Comparison of ENCODE assay signal across 8 cellular contexts in genomic region chr15:90402230-90402629, GRCh38. TPM values are rescaled to one million over a fixed set of nuclear protein-coding genes. Genes with fewer than 3 reads are reported as not detected.
DNase-seq lines count a peak whose midpoint lies in the region; ATAC-seq, FAIRE-seq and TF ChIP-seq lines count a peak whose summit lies in the region.

No MANE protein-coding gene starts in this region.

- H3K4me3 ChIP-seq in skeletal muscle tissue (ENCODE audit: low read length in 3 of 3) = no peak overlapping the region

- H3K9me3 Mint-ChIP-seq in CD4-positive, alpha-beta T cell = no peaks in the 10 kb centered on the region
- H3K9me3 Mint-ChIP-seq in activated CD8-positive, alpha-beta T cell treated with anti-CD3 and anti-CD28 coated beads, Interleukin-2, amount 10 ng/mL, durations not matched to agents 7 days and 5 days (ENCODE audit: insufficient read depth) = no peaks in the 10 kb centered on the region

- no peak for FAIRE-seq in GM12892 (lab: Jason Lieb, UNC)

- peak overlapping the region; percentile 97 for H3K27ac Mint-ChIP-seq in CD4-positive, alpha-beta T cell
- H3K27ac Mint-ChIP-seq in activated CD8-positive, alpha-beta T cell treated with anti-CD3 and anti-CD28 coated beads, Interleukin-2, amount 10 ng/mL, durations not matched to agents 7 days and 5 days = peak overlapping the region; percentile 30

- CTCF ChIA-PET in CD4-positive, alpha-beta T cell (lab: Charles Lee) = interaction anchor here (1.9 kb wide), 1 partner anchor 40 kb away, joined by 6 read pairs; no protein-coding TSS in a partner anchor
- CTCF ChIA-PET in activated CD8-positive, alpha-beta T cell treated with anti-CD3 and anti-CD28 coated beads, Interleukin-2, amount 10 ng/mL, durations not matched to agents 7 days and 5 days (lab: Charles Lee) = interaction anchor here (1.7 to 7.4 kb wide), 3 partner anchors 14 to 82 kb away, joined by 6 to 36 read pairs (median 8); partner anchors contain the start of gene IQGAP1

- TF ChIP-seq CTCF in CD4-positive, alpha-beta T cell (IDR thresholded peaks at IDR 0.05) = no peak

- H3K36me3 ChIP-seq in skeletal muscle tissue (ENCODE audit: control insufficient read depth in 3 of 3, insufficient read depth in 3 of 3, low read length in 3 of 3) = no peaks in the 10 kb centered on the region

- H3K27me3 ChIP-seq in CD4-positive, alpha-beta T cell (ENCODE audit: control insufficient read depth, insufficient read depth, low read length) = no peaks in the 10 kb centered on the region
- H3K27me3 ChIP-seq in skeletal muscle tissue (ENCODE audit: control insufficient read depth in 3 of 3, insufficient read depth in 3 of 3, low read length in 3 of 3) = no peaks in the 10 kb centered on the region

- H3K4me1 Mint-ChIP-seq in CD4-positive, alpha-beta T cell (ENCODE audit: low read depth) = peaks cover 72% of the 10 kb centered on the region
- H3K4me1 Mint-ChIP-seq in activated CD8-positive, alpha-beta T cell treated with anti-CD3 and anti-CD28 coated beads, Interleukin-2, amount 10 ng/mL, durations not matched to agents 7 days and 5 days (ENCODE audit: low read depth) = peaks cover 68% of the 10 kb centered on the region

- H3K4me3 Mint-ChIP-seq in CD4-positive, alpha-beta T cell = peak overlapping the region; percentile 42
- H3K4me3 Mint-ChIP-seq in activated CD8-positive, alpha-beta T cell treated with anti-CD3 and anti-CD28 coated beads, Interleukin-2, amount 10 ng/mL, durations not matched to agents 7 days and 5 days = no peak overlapping the region

- no peak for DNase-seq in CD4-positive, alpha-beta T cell
- peak; percentile 79 for DNase-seq in LoVo (ENCODE audit: low spot score)
- DNase-seq in activated CD8-positive, alpha-beta T cell treated with anti-CD3 and anti-CD28 coated beads, Interleukin-2, amount 10 ng/mL, durations not matched to agents 7 days and 5 days = no peak
- DNase-seq in Right ventricle myocardium superior = peak; percentile 52
- DNase-seq in stimulated activated CD4-positive, alpha-beta T cell treated with anti-CD3 and anti-CD28 coated beads, Interleukin-4, amount 100 ng/mL, for 1 hour = no peak
- no peak for DNase-seq in posterior cingulate gyrus
- DNase-seq in GM12892 (ENCODE audit: insufficient read length) = no peak

- no peaks in the 10 kb centered on the region for H3K9me3 ChIP-seq in CD4-positive, alpha-beta T cell (ENCODE audit: control insufficient read depth, low read length)
- H3K9me3 ChIP-seq in skeletal muscle tissue (ENCODE audit: control insufficient read depth in 3 of 3, low read length in 3 of 3) = no peaks in the 10 kb centered on the region

- no peak for ATAC-seq in CD4-positive, alpha-beta T cell (ENCODE audit: poor library complexity)
- no peak for ATAC-seq in activated CD8-positive, alpha-beta T cell treated with anti-CD3 and anti-CD28 coated beads, Interleukin-2, amount 10 ng/mL, durations not matched to agents 7 days and 5 days
- peak; percentile 55 for ATAC-seq in Right ventricle myocardium superior (ENCODE audit: poor library complexity)

- H3K27me3 Mint-ChIP-seq in CD4-positive, alpha-beta T cell = no peaks in the 10 kb centered on the region
- no peaks in the 10 kb centered on the region for H3K27me3 Mint-ChIP-seq in activated CD8-positive, alpha-beta T cell treated with anti-CD3 and anti-CD28 coated beads, Interleukin-2, amount 10 ng/mL, durations not matched to agents 7 days and 5 days (ENCODE audit: low read depth)

- no peak for TF ChIP-seq POLR2A in GM12892 (IDR thresholded peaks at IDR 0.05; ENCODE audit: low read depth, low read length)

- H3K36me3 Mint-ChIP-seq in CD4-positive, alpha-beta T cell (ENCODE audit: low read depth) = peaks cover 13% of the 10 kb centered on the region
- H3K36me3 Mint-ChIP-seq in activated CD8-positive, alpha-beta T cell treated with anti-CD3 and anti-CD28 coated beads, Interleukin-2, amount 10 ng/mL, durations not matched to agents 7 days and 5 days (ENCODE audit: low read depth) = peaks cover 44% of the 10 kb centered on the region

- POLR2A ChIA-PET in CD4-positive, alpha-beta T cell (lab: Charles Lee) = interaction anchor here (0.9 to 6.1 kb wide), 4 partner anchors 10 to 174 kb away, joined by 3 to 50 read pairs (median 6); partner anchors contain the start of gene IQGAP1
- POLR2A ChIA-PET in activated CD8-positive, alpha-beta T cell treated with anti-CD3 and anti-CD28 coated beads, Interleukin-2, amount 10 ng/mL, durations not matched to agents 7 days and 5 days (lab: Charles Lee) = interaction anchor here (1.1 to 6.4 kb wide), 2 partner anchors 10 to 14 kb away, joined by 3 to 48 read pairs; partner anchors contain the start of gene IQGAP1

- peaks cover 33 to 44% (median 34%) of the 10 kb centered on the region in 3 donors for H3K4me1 ChIP-seq in skeletal muscle tissue (ENCODE audit: control insufficient read depth in 3 of 3, insufficient read depth in 3 of 3, low read length in 3 of 3)

- intact Hi-C loops in CD4-positive, alpha-beta T cell (cut with DNase I, micrococcal nuclease) = no loop called here
- intact Hi-C loops in Right ventricle myocardium superior (cut with DNase I) (no loop called here), posterior cingulate gyrus (cut with DNase I) (no loop called here)

- H3K27ac ChIP-seq in CD4-positive, alpha-beta T cell (ENCODE audit: low read depth, low read length) = peak overlapping the region; percentile 21
- H3K27ac ChIP-seq in skeletal muscle tissue (ENCODE audit: low read depth, low read length) = peak overlapping the region; percentile 90

- peak overlapping the region in 2 of 3 donors; percentile 23 to 45 for H3K9ac ChIP-seq in skeletal muscle tissue (ENCODE audit: low read depth in 1 of 3, low read length in 3 of 3)

RNA-seq across cellular contexts. Expression of gene IQGAP1, which starts 14.2 kb away (rescaled TPM):
- 10 to 100 TPM; 76.8 to 78.7 TPM for total RNA-seq in CD4-positive, alpha-beta T cell
- total RNA-seq in activated CD8-positive, alpha-beta T cell treated with anti-CD3 and anti-CD28 coated beads, Interleukin-2, amount 10 ng/mL, durations not matched to agents 7 days and 5 days = 100 to 1,000 TPM; 249 to 257 TPM
- total RNA-seq in Right ventricle myocardium superior = 39.4 TPM
- 104 TPM for total RNA-seq in skeletal muscle tissue
- 84.6 TPM for polyA plus RNA-seq in GM12892 (2012; ENCODE audit: missing spikeins)

RNA-seq across cellular contexts. Expression of gene ZNF774, which starts 50.1 kb away (rescaled TPM):
- total RNA-seq in CD4-positive, alpha-beta T cell = 1 to 10 TPM in 1 of 2 experiments, under 1 TPM in 1; 0.20 to 1.1 TPM
- total RNA-seq in activated CD8-positive, alpha-beta T cell treated with anti-CD3 and anti-CD28 coated beads, Interleukin-2, amount 10 ng/mL, durations not matched to agents 7 days and 5 days = 1 to 10 TPM in 1 of 2 experiments, under 1 TPM in 1; 0.60 to 1.6 TPM
- total RNA-seq in Right ventricle myocardium superior = 2.2 TPM
- 2.1 TPM for total RNA-seq in skeletal muscle tissue
- polyA plus RNA-seq in GM12892 (2012; ENCODE audit: missing spikeins) = 2.6 TPM

Comparison
In these comparisons a context has a peak if more than half of its experiments do, and no peak if none do; other contexts are left out.
1. DNase-seq: peak in LoVo (single experiment) and Right ventricle myocardium superior (single experiment); none in CD4-positive, alpha-beta T cell (0 of 10), activated CD8-positive, alpha-beta T cell treated with anti-CD3 and anti-CD28 coated beads, Interleukin-2, amount 10 ng/mL, durations not matched to agents 7 days and 5 days (single experiment), stimulated activated CD4-positive, alpha-beta T cell treated with anti-CD3 and anti-CD28 coated beads, Interleukin-4, amount 100 ng/mL, for 1 hour (single experiment), posterior cingulate gyrus (0 of 10) and GM12892 (single experiment).